In the genomic region with DNA sequence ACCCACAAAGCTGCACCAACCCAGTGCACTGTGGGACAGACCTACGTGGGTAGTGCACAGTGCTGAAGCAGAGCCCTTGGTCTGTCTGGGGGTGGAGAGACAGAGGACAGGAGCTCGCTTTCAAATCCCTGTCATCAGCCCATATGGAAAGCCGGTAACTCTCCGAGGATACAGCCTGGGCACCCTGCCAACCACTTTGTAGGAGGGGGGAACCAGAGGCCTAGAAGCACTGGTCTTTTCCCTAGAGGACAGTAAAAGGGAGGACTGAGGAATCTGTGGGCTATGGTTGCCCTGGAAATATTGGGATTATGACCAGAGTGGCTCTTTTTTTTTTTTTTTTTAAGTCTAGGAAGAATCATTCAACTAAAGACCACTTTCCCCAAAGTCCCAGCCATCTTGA, we compare ENCODE assay signal across 18 cellular contexts.
DNase-seq lines count a peak whose midpoint lies in the region; ATAC-seq and TF ChIP-seq lines count a peak whose summit lies in the region.
"Had no signal": no experiment of that assay in that cellular context is flagged by ENCODE, and none has a peak within 500 bp of the region (broad histone marks: within the 10 kb centered on the region; RNA-seq: fewer than 3 reads in every experiment).

No MANE protein-coding gene starts in this region.

- peaks cover 12% of the 10 kb centered on the region for H3K36me3 Mint-ChIP-seq in T-helper 17 cell (ENCODE audit: low read depth)

- peaks cover 31% of the 10 kb centered on the region for H3K36me3 ChIP-seq in lower lobe of right lung
- H3K36me3 ChIP-seq: ascending aorta, sigmoid colon had no signal

- TF ChIP-seq CTCF in fibroblast of mammary gland (conservative IDR thresholded peaks at IDR 0.05; ENCODE audit: control insufficient read depth, insufficient read depth, low read depth, low read length) (no peak), GM10266 (IDR thresholded peaks at IDR 0.05; ENCODE audit: control insufficient read depth, insufficient read depth, low read depth, missing control alignments) (no peak), lower lobe of right lung (IDR thresholded peaks at IDR 0.05) (no peak)

- no peak overlapping the region for H3K27ac ChIP-seq in lower lobe of right lung
- H3K27ac ChIP-seq: ascending aorta, sigmoid colon, tibial nerve had no signal

- H3K4me1 ChIP-seq in lower lobe of right lung = no peaks in the 10 kb centered on the region
- H3K4me1 ChIP-seq: ascending aorta, sigmoid colon, tibial nerve had no signal

- no peak overlapping the region for H3K4me3 Mint-ChIP-seq in T-helper 17 cell
- H3K4me3 Mint-ChIP-seq: dendritic cell treated with granulocyte-macrophage colony-stimulating factor and Interleukin-4, amounts not matched to agents 40 ng/mL and 50 ng/mL, for 4 days had no signal

- DNase-seq in DMS 273 treated with DMSO at 0.1 percent for 48 hours (lab: John Stamatoyannopoulos, UW) (peak; percentile 69), NCI-H1105 (lab: John Stamatoyannopoulos, UW) (peak; percentile 79), NCI-H526 treated with DMSO at 0.1 percent for 48 hours (lab: John Stamatoyannopoulos, UW) (peak; percentile 36), fibroblast of mammary gland (ENCODE audit: low read depth) (peak; percentile 19), GM10266 (ENCODE audit: extremely low spot score) (no peak), T-helper 17 cell (no peak), lower lobe of right lung (no peak)
- DNase-seq: activated CD4-positive, CD25-positive, alpha-beta regulatory T cell; activated gamma-delta T cell treated with Interleukin-2 at 50 U/mL for 16 hours; NCI-H1930; sigmoid colon; stimulated activated CD4-positive, alpha-beta T cell treated with anti-CD3 and anti-CD28 coated beads, Interleukin-4, amount 100 ng/mL, for 4 hours had no signal

- H3K4me1 Mint-ChIP-seq in T-helper 17 cell = peaks cover 3% of the 10 kb centered on the region

- intact Hi-C loops in lower lobe of right lung (cut with DNase I) = no loop called here

- no peak for ATAC-seq in GM21576 (IDR thresholded peaks at IDR 0.05; ENCODE audit: unreplicated experiment)
- ATAC-seq in T-helper 17 cell = no peak
- ATAC-seq in lower lobe of right lung = no peak
- ATAC-seq: esophagus mucosa, K562 had no signal

- H3K27me3 ChIP-seq in lower lobe of right lung (ENCODE audit: low read depth) = no peaks in the 10 kb centered on the region
- H3K27me3 ChIP-seq: ascending aorta, sigmoid colon, tibial nerve had no signal

- H3K27ac Mint-ChIP-seq in T-helper 17 cell = no peak overlapping the region
- H3K27ac Mint-ChIP-seq: dendritic cell treated with granulocyte-macrophage colony-stimulating factor and Interleukin-4, amounts not matched to agents 40 ng/mL and 50 ng/mL, for 4 days had no signal

- H3K9me3 ChIP-seq in T-helper 17 cell (ENCODE audit: control insufficient read depth, low read length, poor library complexity, severe bottlenecking) (no peaks in the 10 kb centered on the region), lower lobe of right lung (no peaks in the 10 kb centered on the region)
- H3K9me3 ChIP-seq: ascending aorta, sigmoid colon, tibial nerve had no signal

- no peaks in the 10 kb centered on the region for H3K27me3 Mint-ChIP-seq in T-helper 17 cell
- H3K27me3 Mint-ChIP-seq: dendritic cell treated with granulocyte-macrophage colony-stimulating factor and Interleukin-4, amounts not matched to agents 40 ng/mL and 50 ng/mL, for 4 days had no signal

- H3K4me3 ChIP-seq in fibroblast of mammary gland (ENCODE audit: control insufficient read depth, low read depth, low read length) (no peak overlapping the region), lower lobe of right lung (no peak overlapping the region)
- H3K4me3 ChIP-seq: ascending aorta, K562, sigmoid colon, tibial nerve had no signal

Comparison
In these comparisons a context has a peak if more than half of its experiments do, and no peak if none do; other contexts are left out.
1. DNase-seq: peak in DMS 273 treated with DMSO at 0.1 percent for 48 hours (single experiment), NCI-H1105 (single experiment), NCI-H526 treated with DMSO at 0.1 percent for 48 hours (single experiment) and fibroblast of mammary gland (single experiment); none in GM10266 (single experiment), T-helper 17 cell (0 of 3) and lower lobe of right lung (single experiment).